In genomic region chr11:116276051-116277044, GRCh38 we compare ENCODE assay signal across 8 cellular contexts.
DNase-seq lines count a peak whose midpoint lies in the region; ATAC-seq and TF ChIP-seq lines count a peak whose summit lies in the region.

No MANE protein-coding gene starts in this region.

- H3K4me3 Mint-ChIP-seq in neural crest cell: no peak overlapping the region

- peak; percentile 90; the same call in 1 of the 2 replicates for TF ChIP-seq CTCF in BE2C (IDR thresholded peaks at IDR 0.05; ENCODE audit: low read depth, low read length)
- TF ChIP-seq CTCF in neural crest cell (conservative IDR thresholded peaks at IDR 0.05): peak; percentile 99

- peak; percentile 91 for DNase-seq in BE2C
- DNase-seq in HK-2 (ENCODE audit: unreplicated experiment): peak; percentile 80
- peak; percentile 85 for DNase-seq in OCI-M1 (lab: John Stamatoyannopoulos, UW)
- peak; percentile 49 for DNase-seq in activated T-helper 1 cell treated with Interleukin-2 at 50 U/mL for 16 hours (ENCODE audit: low read depth)
- peak; percentile 14 for DNase-seq in fibroblast of the conjunctiva (ENCODE audit: low read depth)
- DNase-seq in neural crest cell (ENCODE audit: low read depth, low spot score): peak; percentile 92

- peaks cover 8% of the 10 kb centered on the region for H3K4me1 ChIP-seq in BE2C
- H3K4me1 ChIP-seq in subcutaneous abdominal adipose tissue (ENCODE audit: control insufficient read depth in 5 of 5, insufficient read depth in 5 of 5, low read length in 5 of 5): peaks cover 0 to 9% (median 3%) of the 10 kb centered on the region in 5 donors

- H3K36me3 ChIP-seq in BE2C: no peaks in the 10 kb centered on the region
- H3K36me3 ChIP-seq in subcutaneous abdominal adipose tissue (ENCODE audit: control insufficient read depth in 5 of 5, insufficient read depth in 5 of 5, low read length in 5 of 5): no peaks in the 10 kb centered on the region

- peak; percentile 77 for ATAC-seq in GM19372 (IDR thresholded peaks at IDR 0.05; ENCODE audit: low read depth, unreplicated experiment)

- no peak overlapping the region for H3K27ac ChIP-seq in subcutaneous abdominal adipose tissue (ENCODE audit: low read depth, low read length)

- H3K27me3 Mint-ChIP-seq in neural crest cell (ENCODE audit: low read depth): no peaks in the 10 kb centered on the region

- H3K9me3 Mint-ChIP-seq in neural crest cell: no peaks in the 10 kb centered on the region

- H3K36me3 Mint-ChIP-seq in neural crest cell (ENCODE audit: low read depth): no peaks in the 10 kb centered on the region

- H3K27ac Mint-ChIP-seq in neural crest cell (ENCODE audit: unreplicated experiment): no peak overlapping the region

- H3K27me3 ChIP-seq in BE2C (no peaks in the 10 kb centered on the region), subcutaneous abdominal adipose tissue (ENCODE audit: control insufficient read depth in 5 of 5, insufficient read depth in 4 of 5, low read length in 5 of 5) (peaks cover 0 to 8% (median 0%) of the 10 kb centered on the region in 5 donors)

- H3K9ac ChIP-seq in subcutaneous abdominal adipose tissue (ENCODE audit: low read length in 5 of 5): no peak overlapping the region

- peaks cover 28% of the 10 kb centered on the region for H3K4me1 Mint-ChIP-seq in neural crest cell

- no peaks in the 10 kb centered on the region for H3K9me3 ChIP-seq in BE2C
- H3K9me3 ChIP-seq in subcutaneous abdominal adipose tissue (ENCODE audit: control insufficient read depth in 5 of 5, low read length in 5 of 5): no peaks in the 10 kb centered on the region

- H3K4me3 ChIP-seq in BE2C (ENCODE audit: low read depth, low read length): peak overlapping the region; percentile 75
- H3K4me3 ChIP-seq in subcutaneous abdominal adipose tissue (ENCODE audit: low read depth in 1 of 5, low read length in 5 of 5): peak overlapping the region in 4 of 5 donors; percentile 45 to 55 (median 48)

Comparison
In these comparisons a context has a peak if more than half of its experiments do, and no peak if none do; other contexts are left out.
1. DNase-seq: peak in every context shown above with its lines; median percentile 92 in neural crest cell; 91 in BE2C; 85 in OCI-M1; 80 in HK-2; 49 in activated T-helper 1 cell treated with Interleukin-2 at 50 U/mL for 16 hours; 14 in fibroblast of the conjunctiva.